In the genomic region with DNA sequence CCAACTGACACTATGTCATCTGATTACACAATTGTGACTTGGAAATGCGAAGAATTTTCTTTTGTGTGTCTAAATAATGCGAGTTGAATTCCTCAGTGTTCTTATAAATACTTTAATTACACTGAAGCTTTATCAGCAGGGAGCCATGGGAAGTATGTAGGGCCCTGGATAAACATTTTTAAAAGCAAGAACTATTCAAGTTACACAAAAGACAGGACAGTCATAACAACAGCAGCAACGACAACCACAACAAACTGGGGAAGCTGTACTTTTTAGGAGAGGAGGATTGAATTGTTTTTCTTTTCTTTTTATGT, we compare ENCODE assay signal across 12 cellular contexts.
DNase-seq lines count a peak whose midpoint lies in the region; ATAC-seq and TF ChIP-seq lines count a peak whose summit lies in the region.
"Had no signal": no experiment of that assay in that cellular context is flagged by ENCODE, and none has a peak within 500 bp of the region (broad histone marks: within the 10 kb centered on the region; RNA-seq: fewer than 3 reads in every experiment).

No MANE protein-coding gene starts in this region.

- no peak overlapping the region for H3K4me3 Mint-ChIP-seq in brain
- H3K4me3 Mint-ChIP-seq: B cell had no signal

- WGBS in HUES64: no CpG with 5 or more reads among the region's 3 CpGs
- 50 to 58% methylated on average over 3 of the region's 3 CpGs for WGBS in thyroid gland, 2 donors

- DNase-seq in AG04449 (ENCODE audit: low read depth, low spot score) (peak; percentile 14), kidney tubule cell (ENCODE audit: low spot score) (peak; percentile 60), thyroid gland (no peak), head of caudate nucleus (no peak), Right ventricle myocardium superior (no peak)
- DNase-seq: activated naive CD4-positive, alpha-beta T cell; DMS153; WERI-Rb-1 had no signal

- intact Hi-C loops in thyroid gland (cut with DNase I) (no loop called here), head of caudate nucleus (cut with DNase I) (no loop called here), Right ventricle myocardium superior (cut with DNase I) (no loop called here)

- H3K4me1 ChIP-seq in HUES64 (ENCODE audit: insufficient read depth, low read length) (peaks cover 43% of the 10 kb centered on the region), thyroid gland (peaks cover 0 to 7% of the 10 kb centered on the region in 2 donors)

- no peak for TF ChIP-seq POLR2A in thyroid gland (IDR thresholded peaks at IDR 0.05)

- peaks cover 31% of the 10 kb centered on the region for H3K4me1 Mint-ChIP-seq in brain

- H3K4me3 ChIP-seq in AG04449 (ENCODE audit: low read depth, low read length) (no peak overlapping the region), HUES64 (ENCODE audit: low read length) (no peak overlapping the region), thyroid gland (replicated peaks in 1 of 3) (no peak overlapping the region)

- CTCF ChIA-PET in AG04449 (lab: Yijun Ruan, JAX): no interaction called here

- peak overlapping the region in 3 of 5 experiments; percentile 65 to 78 (median 71) for H3K27ac Mint-ChIP-seq in brain
- H3K27ac Mint-ChIP-seq: B cell had no signal

- H3K9me3 Mint-ChIP-seq in brain: peaks cover 0 to 3% (median 0%) of the 10 kb centered on the region in 5 experiments

- H3K36me3 ChIP-seq in HUES64 (ENCODE audit: insufficient read depth, low read length): no peaks in the 10 kb centered on the region
- no peaks in the 10 kb centered on the region for H3K36me3 ChIP-seq in thyroid gland
- H3K36me3 ChIP-seq: WERI-Rb-1 had no signal

- POLR2A ChIA-PET in AG04449 (lab: Yijun Ruan, JAX): no interaction called here

- TF ChIP-seq CTCF in AG04449 (IDR thresholded peaks at IDR 0.05; ENCODE audit: insufficient read depth, low read length, missing control alignments): no peak
- no peak for TF ChIP-seq CTCF in brain (conservative IDR thresholded peaks at IDR 0.05)
- TF ChIP-seq CTCF in thyroid gland (IDR thresholded peaks at IDR 0.05): no peak

- peaks cover 9% of the 10 kb centered on the region for H3K27me3 Mint-ChIP-seq in brain
- H3K27me3 Mint-ChIP-seq: B cell had no signal

- no peaks in the 10 kb centered on the region for H3K9me3 ChIP-seq in HUES64 (ENCODE audit: insufficient read depth, low read depth, low read length)
- H3K9me3 ChIP-seq in thyroid gland: no peaks in the 10 kb centered on the region

- ATAC-seq in HG02759 (IDR thresholded peaks at IDR 0.05; ENCODE audit: unreplicated experiment): no peak
- ATAC-seq in Right ventricle myocardium superior (ENCODE audit: poor library complexity): no peak

- H3K36me3 Mint-ChIP-seq in brain: no peaks in the 10 kb centered on the region

- H3K9ac ChIP-seq in HUES64 (ENCODE audit: low read depth, low read length): peak overlapping the region; percentile 21; the same call in 1 of the 2 replicates

- H3K27me3 ChIP-seq in HUES64 (ENCODE audit: insufficient read depth, low read length) (no peaks in the 10 kb centered on the region), thyroid gland (no peaks in the 10 kb centered on the region)

- H3K27ac ChIP-seq in HUES64 (ENCODE audit: low read depth, low read length) (peak overlapping the region; percentile 86), thyroid gland (peak overlapping the region in 1 of 3 donors; percentile 36)
- H3K27ac ChIP-seq: WERI-Rb-1 had no signal

Comparison
In these comparisons a context has a peak if more than half of its experiments do, and no peak if none do; other contexts are left out.
1. DNase-seq: peak in AG04449 (single experiment) and kidney tubule cell (single experiment); none in thyroid gland (0 of 2), head of caudate nucleus (0 of 42) and Right ventricle myocardium superior (single experiment).